ENCODE assay signal across 19 cellular contexts in the genomic region with DNA sequence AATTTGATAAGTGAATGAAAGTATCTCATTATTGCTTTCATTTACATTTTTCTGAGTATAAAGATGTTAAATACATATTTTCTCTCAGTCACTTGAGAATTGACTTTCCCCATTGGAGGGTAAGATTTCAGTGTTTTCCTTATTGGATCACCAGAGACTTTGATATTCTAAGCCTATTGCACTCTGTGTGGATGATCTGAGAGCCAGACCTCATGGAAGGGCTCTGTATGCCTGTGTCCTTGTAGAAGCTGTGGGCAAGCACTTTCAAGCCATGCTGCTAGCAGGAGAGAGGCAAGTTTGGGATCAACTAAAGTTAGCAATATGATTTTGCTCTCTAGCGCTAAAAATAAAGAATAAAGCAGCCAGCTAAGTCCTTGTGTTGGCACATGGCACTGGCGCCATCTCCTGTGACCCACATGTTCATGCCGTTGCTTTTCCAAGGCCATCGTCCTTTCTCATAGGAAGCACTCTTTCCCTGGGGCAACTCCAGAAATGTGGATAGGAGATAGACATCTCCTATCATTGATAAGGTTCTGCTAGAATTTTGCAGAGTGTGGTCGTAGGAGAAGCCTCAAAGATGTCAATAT.
DNase-seq lines count a peak whose midpoint lies in the region; ATAC-seq, FAIRE-seq and TF ChIP-seq lines count a peak whose summit lies in the region.
"Had no signal": no experiment of that assay in that cellular context is flagged by ENCODE, and none has a peak within 500 bp of the region (broad histone marks: within the 10 kb centered on the region; RNA-seq: fewer than 3 reads in every experiment).

No MANE protein-coding gene starts in this region.

- POLR2A ChIA-PET in endothelial cell of umbilical vein (lab: Charles Lee) = no interaction called here

- TF ChIP-seq CTCF in GM12865 (IDR thresholded peaks at IDR 0.05; ENCODE audit: insufficient read depth, low read depth, low read length, missing control alignments) (no peak), OCI-LY1 (IDR thresholded peaks at IDR 0.05; ENCODE audit: low read length) (no peak), endothelial cell of umbilical vein (IDR thresholded peaks at IDR 0.05; ENCODE audit: extremely low read depth in 1 of 2, insufficient read depth in 1 of 2, low read depth in 1 of 2, low read length in 2 of 2) (no peak), osteoblast (IDR thresholded peaks at IDR 0.05; ENCODE audit: extremely low read depth, low read depth, low read length) (peak; percentile 42)

- no peaks in the 10 kb centered on the region for H3K9me1 ChIP-seq in endothelial cell of umbilical vein (replicated peaks; ENCODE audit: control insufficient read depth, extremely low read depth, insufficient read depth, low read length)

- no peaks in the 10 kb centered on the region for H3K27me3 ChIP-seq in OCI-LY1 (ENCODE audit: insufficient read depth, low read length)
- H3K27me3 ChIP-seq in endothelial cell of umbilical vein (ENCODE audit: control insufficient read depth in 2 of 2, insufficient read depth in 2 of 2, low read length in 2 of 2) = peaks cover 5 to 21% of the 10 kb centered on the region in 2 experiments
- no peaks in the 10 kb centered on the region for H3K27me3 ChIP-seq in osteoblast (ENCODE audit: insufficient read depth, low read length)
- H3K27me3 ChIP-seq: sigmoid colon had no signal

- intact Hi-C loops in endothelial cell of umbilical vein (cut with micrococcal nuclease) = no loop called here

- dilution Hi-C loops in endothelial cell of umbilical vein (cut with MboI; ENCODE audit: extremely low pct_ligation_motif_present, low sequenced_read_pairs) = no loop called here

- BruUV-seq in endothelial cell of umbilical vein (replicated peaks; lab: Mats Ljungman, UMichigan) = no TSS peak

- peak; percentile 26 for FAIRE-seq in endothelial cell of umbilical vein (lab: Jason Lieb, UNC)
- FAIRE-seq: colon, kidney, RCC 7860 had no signal

- H4K20me1 ChIP-seq in OCI-LY1 (ENCODE audit: insufficient read depth, low read length) = no peaks in the 10 kb centered on the region
- H4K20me1 ChIP-seq in endothelial cell of umbilical vein (replicated peaks; ENCODE audit: control insufficient read depth, extremely low read depth, insufficient read depth, low read length) = no peaks in the 10 kb centered on the region
- no peaks in the 10 kb centered on the region for H4K20me1 ChIP-seq in osteoblast (ENCODE audit: insufficient read depth, low read length)

- H3K4me3 ChIP-seq in GM12865 (ENCODE audit: low read depth, low read length) (no peak overlapping the region), OCI-LY1 (ENCODE audit: low read depth, low read length, poor library complexity, severe bottlenecking) (no peak overlapping the region), endothelial cell of umbilical vein (replicated peaks in 1 of 3; ENCODE audit: insufficient read depth in 1 of 3, low read depth in 1 of 3, low read length in 3 of 3) (no peak overlapping the region), osteoblast (ENCODE audit: insufficient read depth, low read length) (no peak overlapping the region)
- H3K4me3 ChIP-seq: sigmoid colon had no signal

- H3K4me1 ChIP-seq in OCI-LY1 (ENCODE audit: insufficient read depth, low read length, severe bottlenecking) (peaks cover 40% of the 10 kb centered on the region), endothelial cell of umbilical vein (ENCODE audit: control insufficient read depth, extremely low read depth, insufficient read depth, low read length) (no peaks in the 10 kb centered on the region), osteoblast (ENCODE audit: insufficient read depth, low read length) (peaks cover 9% of the 10 kb centered on the region)
- H3K4me1 ChIP-seq: sigmoid colon had no signal

- H3K36me3 ChIP-seq in OCI-LY1 (ENCODE audit: insufficient read depth, low read length) = peaks cover 15% of the 10 kb centered on the region; the same call in 1 of the 2 replicates
- no peaks in the 10 kb centered on the region for H3K36me3 ChIP-seq in endothelial cell of umbilical vein (ENCODE audit: control insufficient read depth in 2 of 2, extremely low read depth in 1 of 2, insufficient read depth in 2 of 2, low read length in 2 of 2)
- H3K36me3 ChIP-seq in osteoblast (ENCODE audit: insufficient read depth, low read length) = peaks cover under 1% of the 10 kb centered on the region
- H3K36me3 ChIP-seq: sigmoid colon had no signal

- H2AFZ ChIP-seq in OCI-LY1 (ENCODE audit: low read length) (no peak overlapping the region), endothelial cell of umbilical vein (ENCODE audit: low read depth, low read length) (no peak overlapping the region), osteoblast (ENCODE audit: low read length) (no peak overlapping the region)

- H3K4me2 ChIP-seq in OCI-LY1 (ENCODE audit: low read length) (peak overlapping the region; percentile 49), endothelial cell of umbilical vein (ENCODE audit: insufficient read depth, low read length) (no peak overlapping the region), osteoblast (ENCODE audit: insufficient read depth, low read length) (no peak overlapping the region)

- CTCF ChIA-PET in endothelial cell of umbilical vein (lab: Charles Lee) = no interaction called here

- H3K79me2 ChIP-seq in OCI-LY1 (ENCODE audit: insufficient read depth, low read length) (no peaks in the 10 kb centered on the region), endothelial cell of umbilical vein (ENCODE audit: control insufficient read depth, insufficient read depth, low read length) (no peaks in the 10 kb centered on the region), osteoblast (ENCODE audit: insufficient read depth, low read length) (no peaks in the 10 kb centered on the region)

- ATAC-seq in GM19328 (IDR thresholded peaks at IDR 0.05; ENCODE audit: unreplicated experiment) (no peak), HG03469 (IDR thresholded peaks at IDR 0.05; ENCODE audit: unreplicated experiment) (no peak)

- no peaks in the 10 kb centered on the region for H3K9me3 ChIP-seq in OCI-LY1 (ENCODE audit: low read length)
- no peaks in the 10 kb centered on the region for H3K9me3 ChIP-seq in endothelial cell of umbilical vein (replicated peaks; ENCODE audit: control insufficient read depth, insufficient read depth, low read length)
- no peaks in the 10 kb centered on the region for H3K9me3 ChIP-seq in osteoblast (ENCODE audit: low read depth, low read length)
- H3K9me3 ChIP-seq: sigmoid colon had no signal

- no peaks in the 10 kb centered on the region for H3K9me2 ChIP-seq in OCI-LY1 (ENCODE audit: low read depth, low read length)

- H3K27ac ChIP-seq in OCI-LY1 (ENCODE audit: low read depth, low read length, poor library complexity, severe bottlenecking) (peak overlapping the region; percentile 83), endothelial cell of umbilical vein (ENCODE audit: insufficient read depth, low read depth, low read length) (no peak overlapping the region), osteoblast (ENCODE audit: low read depth, low read length) (no peak overlapping the region)
- H3K27ac ChIP-seq: sigmoid colon had no signal

- H3K9ac ChIP-seq in OCI-LY1 (ENCODE audit: low read length) (peak overlapping the region; percentile 24), endothelial cell of umbilical vein (replicated peaks; ENCODE audit: extremely low read depth, insufficient read depth, low read length) (no peak overlapping the region)

- no peaks in the 10 kb centered on the region; the same call in 1 of the 2 replicates for H3F3A ChIP-seq in OCI-LY1 (ENCODE audit: insufficient read depth, low read length)

- no peak for TF ChIP-seq POLR2A in endothelial cell of umbilical vein (IDR thresholded peaks at IDR 0.05; ENCODE audit: low read depth, low read length)

- DNase-seq in GM12865 (ENCODE audit: low read depth) (peak; percentile 5), endothelial cell of umbilical vein (ENCODE audit: low read depth, low spot score) (no peak), osteoblast (ENCODE audit: insufficient read length, low spot score, missing footprints) (no peak), DMS79 (lab: John Stamatoyannopoulos, UW) (no peak)
- DNase-seq: activated B cell treated with CpG ODN at 0.5 μM for 24 hours; activated effector memory CD4-positive, alpha-beta T cell treated with Interleukin-2 at 50 U/mL for 16 hours; erythroblast; GDM1; head of caudate nucleus; kidney; NCI-H1694; NCI-H524; sigmoid colon; stimulated activated CD4-positive, alpha-beta T cell treated with anti-CD3 and anti-CD28 coated beads, Interleukin-4, amount 100 ng/mL, for 24 hours had no signal

TF ChIP-seq in endothelial cell of umbilical vein, 7 proteins besides CTCF, POLR2A, EP300 and RAD21:
- no peak for TF ChIP-seq MYC (IDR thresholded peaks at IDR 0.05; ENCODE audit: low read depth, low read length)
- TF ChIP-seq EZH2 (IDR thresholded peaks at IDR 0.05; ENCODE audit: borderline replicate concordance, low read depth, low read length, severe bottlenecking) = no peak
- TF ChIP-seq POLR2AphosphoS5 (IDR thresholded peaks at IDR 0.05; ENCODE audit: insufficient read depth, low read depth, low read length) = no peak
- no peak for TF ChIP-seq GATA2 (IDR thresholded peaks at IDR 0.05; ENCODE audit: insufficient read depth, insufficient read length, low read depth, low read length)
- TF ChIP-seq, protein P1, sequence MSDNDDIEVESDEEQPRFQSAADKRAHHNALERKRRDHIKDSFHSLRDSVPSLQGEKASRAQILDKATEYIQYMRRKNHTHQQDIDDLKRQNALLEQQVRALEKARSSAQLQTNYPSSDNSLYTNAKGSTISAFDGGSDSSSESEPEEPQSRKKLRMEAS (IDR thresholded peaks at IDR 0.05; ENCODE audit: insufficient read depth, insufficient read length) = no peak
- no peak for TF ChIP-seq JUN (IDR thresholded peaks at IDR 0.05; ENCODE audit: borderline replicate concordance, insufficient read depth, insufficient read length, low read depth)
- TF ChIP-seq FOS (IDR thresholded peaks at IDR 0.05; ENCODE audit: borderline replicate concordance, insufficient read depth, low read length) = no peak
